Comparison of ENCODE assay signal across 8 cellular contexts in the genomic region with DNA sequence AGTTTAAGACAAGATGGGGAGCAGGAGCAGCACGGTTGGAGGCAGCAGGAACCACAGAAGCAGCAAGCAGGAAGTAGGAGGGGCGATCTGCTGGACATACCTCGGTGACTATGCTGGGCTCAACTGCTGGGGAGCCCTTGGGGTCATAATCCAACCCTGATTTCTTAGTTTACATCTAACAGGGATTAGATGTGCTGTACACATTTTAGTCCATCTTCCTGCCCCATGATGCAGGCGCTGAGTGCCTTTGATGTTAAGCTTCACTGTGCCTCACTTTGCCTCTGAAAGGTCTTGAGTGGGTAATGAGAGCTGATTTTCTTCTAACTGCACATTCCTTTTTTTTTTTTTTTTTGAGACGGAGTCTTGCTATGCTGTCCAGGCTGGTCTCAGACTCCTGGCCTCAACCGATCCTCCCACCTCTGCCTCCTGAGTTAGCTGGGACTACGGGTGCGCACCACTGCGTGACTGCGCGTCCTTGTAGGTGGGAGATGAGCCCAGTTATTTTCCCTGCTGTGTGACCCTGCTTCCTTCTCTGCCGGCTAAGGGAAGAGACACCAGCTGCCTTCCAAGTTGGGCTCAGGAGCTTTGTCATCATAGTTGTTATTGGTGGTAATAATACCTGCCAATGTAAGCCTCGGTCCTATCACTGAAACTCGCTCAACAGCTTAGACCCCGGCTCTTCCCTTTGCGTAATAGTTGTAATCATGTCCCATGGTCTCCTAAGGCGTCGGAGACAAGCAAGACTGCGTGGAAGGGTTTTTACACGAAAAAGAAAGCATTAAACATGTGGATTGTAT. TPM values are rescaled to one million over a fixed set of nuclear protein-coding genes. Genes with fewer than 3 reads are reported as not detected.
DNase-seq lines count a peak whose midpoint lies in the region; ATAC-seq, FAIRE-seq and TF ChIP-seq lines count a peak whose summit lies in the region.

No MANE protein-coding gene starts in this region.

- peak; percentile 67 for DNase-seq in SIG-M5 treated with dmso at 0.1 percent for 504 hours (lab: John Stamatoyannopoulos, UW; ENCODE audit: unreplicated experiment)
- DNase-seq in SIG-M5 (lab: John Stamatoyannopoulos, UW) = no peak
- DNase-seq in NCI-H146 treated with DMSO at 0.1 percent for 48 hours (lab: John Stamatoyannopoulos, UW; ENCODE audit: unreplicated experiment) = peak; percentile 40
- DNase-seq in activated naive CD8-positive, alpha-beta T cell treated with anti-CD3 and anti-CD28 coated beads, Interleukin-2, amount 10 ng/mL, durations not matched to agents 7 days and 5 days = peak; percentile 53
- DNase-seq in keratinocyte (ENCODE audit: low read depth, low spot score) = no peak
- peak in 9 of 49 donors; percentile 7 to 30 (median 16) for DNase-seq in substantia nigra (lab: John Stamatoyannopoulos, UW)

- peak; percentile 43 for FAIRE-seq in keratinocyte (lab: Jason Lieb, UNC)

- peak overlapping the region; percentile 92 for H3K4me3 Mint-ChIP-seq in activated naive CD8-positive, alpha-beta T cell treated with anti-CD3 and anti-CD28 coated beads, Interleukin-2, amount 10 ng/mL, durations not matched to agents 7 days and 5 days

- peak overlapping the region; percentile 79 for H3K27ac ChIP-seq in keratinocyte (ENCODE audit: control insufficient read depth, insufficient read depth, low read length)
- H3K27ac ChIP-seq in substantia nigra (ENCODE audit: low read depth, low read length, poor library complexity, severe bottlenecking) = peak overlapping the region; percentile 75

- H3K36me3 Mint-ChIP-seq in activated naive CD8-positive, alpha-beta T cell treated with anti-CD3 and anti-CD28 coated beads, Interleukin-2, amount 10 ng/mL, durations not matched to agents 7 days and 5 days = peaks cover 14% of the 10 kb centered on the region

- H3K4me3 ChIP-seq in keratinocyte (ENCODE audit: control insufficient read depth in 2 of 3, extremely low read depth in 1 of 3, insufficient read depth in 2 of 3, low read depth in 1 of 3, low read length in 3 of 3) = peak overlapping the region; percentile 54 to 75 (median 65)

- dilution Hi-C loops in keratinocyte (cut with MboI; ENCODE audit: extremely low pct_ligation_motif_present, low sequenced_read_pairs) = no loop called here

- H3K4me1 ChIP-seq in keratinocyte (ENCODE audit: control insufficient read depth, extremely low read depth, insufficient read depth, low read length) = peaks cover 16% of the 10 kb centered on the region

- no peak for TF ChIP-seq CTCF in keratinocyte (optimal IDR thresholded peaks at IDR 0.05 in 1 of 3, IDR thresholded peaks at IDR 0.05 in 1 of 3, conservative IDR thresholded peaks at IDR 0.05 in 1 of 3; ENCODE audit: extremely low read depth in 1 of 3, insufficient read depth in 2 of 3, low read length in 3 of 3)

- H2AFZ ChIP-seq in keratinocyte (ENCODE audit: control insufficient read depth, low read length) = peak overlapping the region; percentile 61

- H3K27me3 ChIP-seq in keratinocyte (ENCODE audit: control insufficient read depth, extremely low read depth, insufficient read depth, low read length) = no peaks in the 10 kb centered on the region

- no peaks in the 10 kb centered on the region for H3K27me3 Mint-ChIP-seq in activated naive CD8-positive, alpha-beta T cell treated with anti-CD3 and anti-CD28 coated beads, Interleukin-2, amount 10 ng/mL, durations not matched to agents 7 days and 5 days

- peaks cover 7% of the 10 kb centered on the region for H3K79me2 ChIP-seq in keratinocyte (ENCODE audit: control insufficient read depth, insufficient read depth, low read length)

- no peaks in the 10 kb centered on the region for H3K9me1 ChIP-seq in keratinocyte (ENCODE audit: control insufficient read depth, extremely low read depth, insufficient read depth, low read length)

- H3K36me3 ChIP-seq in keratinocyte (ENCODE audit: control insufficient read depth in 2 of 2, extremely low read depth in 1 of 2, insufficient read depth in 2 of 2, low read length in 2 of 2) = no peaks in the 10 kb centered on the region

- peak overlapping the region; percentile 87 for H3K9ac ChIP-seq in keratinocyte (ENCODE audit: control insufficient read depth, extremely low read depth, insufficient read depth, low read length)

- no peaks in the 10 kb centered on the region for H4K20me1 ChIP-seq in keratinocyte (ENCODE audit: control insufficient read depth, extremely low read depth, insufficient read depth, low read length)

- POLR2A ChIA-PET in activated naive CD8-positive, alpha-beta T cell treated with anti-CD3 and anti-CD28 coated beads, Interleukin-2, amount 10 ng/mL, durations not matched to agents 7 days and 5 days (lab: Charles Lee) = interaction anchor here (0.5 to 12.7 kb wide), 20 partner anchors 9 to 1428 kb away, joined by 3 to 562 read pairs (median 4); a partner anchor contains a TSS

- peak; percentile 16 for ATAC-seq in activated naive CD8-positive, alpha-beta T cell treated with anti-CD3 and anti-CD28 coated beads, Interleukin-2, amount 10 ng/mL, durations not matched to agents 7 days and 5 days (ENCODE audit: low read depth)
- no peak for ATAC-seq in HG02885 (IDR thresholded peaks at IDR 0.05; ENCODE audit: poor library complexity, unreplicated experiment)
- ATAC-seq in HG03097 (IDR thresholded peaks at IDR 0.05; ENCODE audit: low FRiP score, unreplicated experiment) = no peak

- H3K4me1 Mint-ChIP-seq in activated naive CD8-positive, alpha-beta T cell treated with anti-CD3 and anti-CD28 coated beads, Interleukin-2, amount 10 ng/mL, durations not matched to agents 7 days and 5 days = peaks cover 42% of the 10 kb centered on the region

- H3K4me2 ChIP-seq in keratinocyte (ENCODE audit: control insufficient read depth, extremely low read depth, insufficient read depth, low read depth, low read length) = peak overlapping the region; percentile 75

- peaks cover 5% of the 10 kb centered on the region for H3K9me3 Mint-ChIP-seq in activated naive CD8-positive, alpha-beta T cell treated with anti-CD3 and anti-CD28 coated beads, Interleukin-2, amount 10 ng/mL, durations not matched to agents 7 days and 5 days

- no peaks in the 10 kb centered on the region for H3K9me3 ChIP-seq in keratinocyte (ENCODE audit: control insufficient read depth, low read depth, low read length)

- peak overlapping the region; percentile 97 for H3K27ac Mint-ChIP-seq in activated naive CD8-positive, alpha-beta T cell treated with anti-CD3 and anti-CD28 coated beads, Interleukin-2, amount 10 ng/mL, durations not matched to agents 7 days and 5 days

RNA-seq across cellular contexts. Expression of a gene that starts 1.1 kb away (rescaled TPM):
- 10 to 100 TPM; 77.4 to 84.8 TPM for total RNA-seq in activated naive CD8-positive, alpha-beta T cell treated with anti-CD3 and anti-CD28 coated beads, Interleukin-2, amount 10 ng/mL, durations not matched to agents 7 days and 5 days
- 7.9 to 22.1 TPM (median 13.8 TPM) in 3 replicates for polyA plus RNA-seq in keratinocyte
- polyA plus RNA-seq in keratinocyte (2011; ENCODE audit: low read depth) = 13.6 TPM
- 15.7 and 17.4 TPM in 2 replicates for polyA plus RNA-seq in keratinocyte (2011; cell fraction: cytosol; rRNA removed)
- polyA plus RNA-seq in keratinocyte (2011; cell fraction: nucleus; rRNA removed) = 14.9 and 16.2 TPM in 2 replicates
- 6.5 and 12.7 TPM in 2 replicates for polyA plus RNA-seq in keratinocyte (2012; ENCODE audit: low replicate concordance)
- polyA minus RNA-seq in keratinocyte = 14.0 to 16.4 TPM (median 16.3 TPM) in 3 replicates
- polyA minus RNA-seq in keratinocyte (2011; cell fraction: cytosol; rRNA and poly(A)+ RNA removed) = 13.4 TPM
- polyA minus RNA-seq in keratinocyte (2011; cell fraction: nucleus; rRNA and poly(A)+ RNA removed) = 6.5 and 17.7 TPM in 2 replicates

RNA-seq across cellular contexts. Expression of a gene that starts 54.3 kb away (rescaled TPM):
- under 1 TPM; 0.19 to 0.23 TPM for total RNA-seq in activated naive CD8-positive, alpha-beta T cell treated with anti-CD3 and anti-CD28 coated beads, Interleukin-2, amount 10 ng/mL, durations not matched to agents 7 days and 5 days
- polyA plus RNA-seq in keratinocyte = 0.02 to 0.05 TPM in 2 of 3 replicates, not detected in the other
- polyA plus RNA-seq in keratinocyte (2011; ENCODE audit: low read depth) = not detected
- polyA plus RNA-seq in keratinocyte (2011; cell fraction: cytosol; rRNA removed) = 0.06 TPM in 2 replicates
- polyA plus RNA-seq in keratinocyte (2011; cell fraction: nucleus; rRNA removed) = 0.03 TPM in 2 replicates
- 0.03 TPM in 1 of 2 replicates, not detected in the other for polyA plus RNA-seq in keratinocyte (2012; ENCODE audit: low replicate concordance)
- polyA minus RNA-seq in keratinocyte = 0.03 TPM in 1 of 3 replicates, not detected in the others
- polyA minus RNA-seq in keratinocyte (2011; cell fraction: cytosol; rRNA and poly(A)+ RNA removed) = not detected
- polyA minus RNA-seq in keratinocyte (2011; cell fraction: nucleus; rRNA and poly(A)+ RNA removed) = not detected in 2 replicates

Comparison
In these comparisons a context has a peak if more than half of its experiments do, and no peak if none do; other contexts are left out.
1. DNase-seq: peak in SIG-M5 treated with dmso at 0.1 percent for 504 hours (single experiment), NCI-H146 treated with DMSO at 0.1 percent for 48 hours (single experiment) and activated naive CD8-positive, alpha-beta T cell treated with anti-CD3 and anti-CD28 coated beads, Interleukin-2, amount 10 ng/mL, durations not matched to agents 7 days and 5 days (single experiment); none in SIG-M5 (single experiment) and keratinocyte (single experiment).